In genomic region chr2:80515961-80516360, GRCh38 we compare ENCODE assay signal across 20 cellular contexts.
DNase-seq lines count a peak whose midpoint lies in the region; ATAC-seq and TF ChIP-seq lines count a peak whose summit lies in the region.
"Had no signal": no experiment of that assay in that cellular context is flagged by ENCODE, and none has a peak within 500 bp of the region (broad histone marks: within the 10 kb centered on the region; RNA-seq: fewer than 3 reads in every experiment).

No MANE protein-coding gene starts in this region.

- no peak overlapping the region for H2BK120ac ChIP-seq in mesendoderm (ENCODE audit: low read depth, low read length)

- TF ChIP-seq POLR2A in esophagus muscularis mucosa (IDR thresholded peaks at IDR 0.05; ENCODE audit: low read depth), result no peak

- H3K4me2 ChIP-seq in mesendoderm (ENCODE audit: low read length), result no peak overlapping the region
- H3K4me2 ChIP-seq: A549, GM23338 had no signal

- no peak overlapping the region for H3K4me3 ChIP-seq in NT2/D1 (ENCODE audit: insufficient read length, low read depth)
- H3K4me3 ChIP-seq in mesendoderm (ENCODE audit: low read length), result no peak overlapping the region
- no peak overlapping the region for H3K4me3 ChIP-seq in esophagus muscularis mucosa
- H3K4me3 ChIP-seq: A549, GM12878, GM23338 had no signal

- H3K56ac ChIP-seq in mesendoderm (ENCODE audit: low read length), result no peak overlapping the region

- no peak overlapping the region for H4K8ac ChIP-seq in mesendoderm (ENCODE audit: low read depth, low read length)

- ATAC-seq in SK-N-SH treated with all-trans-retinoic acid at 6 μM for 48 hours, result no peak
- ATAC-seq: A549, GM12878, GM23338 had no signal

- WGBS in mesendoderm (ENCODE audit: extremely low coverage, insufficient coverage, low lambda C conversion rate), result no CpG with 5 or more reads among the region's 2 CpGs
- 95% methylated on average over 2 of the region's 2 CpGs for WGBS in esophagus muscularis mucosa

- H3K18ac ChIP-seq in mesendoderm (ENCODE audit: low read length), result no peak overlapping the region

- no peak overlapping the region for H2AK5ac ChIP-seq in mesendoderm (ENCODE audit: low read length)

- H3K27me3 ChIP-seq in NT2/D1 (ENCODE audit: insufficient read depth, insufficient read length), result no peaks in the 10 kb centered on the region
- H3K27me3 ChIP-seq in mesendoderm (ENCODE audit: insufficient read depth, low read length, poor library complexity), result no peaks in the 10 kb centered on the region
- no peaks in the 10 kb centered on the region for H3K27me3 ChIP-seq in esophagus muscularis mucosa

- H3K79me2 ChIP-seq in mesendoderm (ENCODE audit: control insufficient read depth, insufficient read depth, low read length), result no peaks in the 10 kb centered on the region

- H3K79me1 ChIP-seq in mesendoderm (ENCODE audit: low read length), result no peaks in the 10 kb centered on the region

- H2BK15ac ChIP-seq in mesendoderm (replicated peaks; ENCODE audit: low read depth), result no peak overlapping the region

- H3K4ac ChIP-seq in mesendoderm (ENCODE audit: low read depth, low read length), result no peak overlapping the region

- no peak for TF ChIP-seq EP300 in esophagus muscularis mucosa (IDR thresholded peaks at IDR 0.05)

- peak; percentile 65 for DNase-seq in ELF-1 (ENCODE audit: low read depth, low spot score)
- DNase-seq in NT2/D1 (ENCODE audit: low read depth, low spot score), result peak; percentile 22
- DNase-seq in islet precursor cell, result peak; percentile 81
- DNase-seq in mesendoderm, result peak; percentile 73
- no peak for DNase-seq in DMS79 treated with DMSO at 0.1 percent for 48 hours (lab: John Stamatoyannopoulos, UW)
- DNase-seq in nucleus accumbens (lab: John Stamatoyannopoulos, UW), result no peak
- DNase-seq in esophagus muscularis mucosa (ENCODE audit: extremely low spot score), result no peak
- DNase-seq: AML-193; CD4-positive, alpha-beta memory T cell; DMS153; DMS79; HCEC 1CT; IMR-90 had no signal

- H2BK5ac ChIP-seq in mesendoderm (ENCODE audit: low read length), result no peak overlapping the region

- no peak overlapping the region for H3K23ac ChIP-seq in mesendoderm (ENCODE audit: low read length)

- intact Hi-C loops in esophagus muscularis mucosa (cut with DNase I), result no loop called here

- no peak overlapping the region for H4K5ac ChIP-seq in mesendoderm (ENCODE audit: low read length)

- H3K36me3 ChIP-seq in NT2/D1 (ENCODE audit: insufficient read depth, insufficient read length, low read length) (no peaks in the 10 kb centered on the region), mesendoderm (ENCODE audit: control insufficient read depth, insufficient read depth, low read length) (no peaks in the 10 kb centered on the region), esophagus muscularis mucosa (no peaks in the 10 kb centered on the region)

- H3K9ac ChIP-seq in NT2/D1 (ENCODE audit: insufficient read length, low read depth) (no peak overlapping the region), mesendoderm (ENCODE audit: low read length) (no peak overlapping the region)

- H3K27ac ChIP-seq in mesendoderm (ENCODE audit: low read depth, low read length) (no peak overlapping the region), esophagus muscularis mucosa (replicated peaks in 1 of 4) (no peak overlapping the region)
- H3K27ac ChIP-seq: 22Rv1, A549, C4-2B, HL-60 had no signal

- H3K9me3 ChIP-seq in NT2/D1 (ENCODE audit: insufficient read depth, low read length), result peaks cover 9% of the 10 kb centered on the region; the same call in 1 of the 2 replicates
- no peaks in the 10 kb centered on the region for H3K9me3 ChIP-seq in esophagus muscularis mucosa

- H3K4me1 ChIP-seq in NT2/D1 (ENCODE audit: insufficient read depth, insufficient read length) (no peaks in the 10 kb centered on the region), mesendoderm (ENCODE audit: control insufficient read depth, low read depth, low read length) (no peaks in the 10 kb centered on the region), esophagus muscularis mucosa (no peaks in the 10 kb centered on the region)
- H3K4me1 ChIP-seq: A549 had no signal

- TF ChIP-seq CTCF in esophagus muscularis mucosa (IDR thresholded peaks at IDR 0.05), result no peak

TF ChIP-seq in SK-N-SH treated with all-trans-retinoic acid at 6 μM for 48 hours, 23 proteins besides CTCF, POLR2A, EP300 and RAD21 (continues in another document):
- TF ChIP-seq ZC3H10 (CRISPR knock-in tag; IDR thresholded peaks at IDR 0.05) (no peak), ZFP30 (CRISPR knock-in tag; IDR thresholded peaks at IDR 0.05) (no peak), ZNF70 (CRISPR knock-in tag; IDR thresholded peaks at IDR 0.05) (no peak), TOX (CRISPR knock-in tag; IDR thresholded peaks at IDR 0.05; ENCODE audit: borderline replicate concordance) (no peak), PATZ1 (CRISPR knock-in tag; IDR thresholded peaks at IDR 0.05; ENCODE audit: borderline replicate concordance) (no peak), RARB (CRISPR knock-in tag; IDR thresholded peaks at IDR 0.05) (no peak), ESRRG (CRISPR knock-in tag; IDR thresholded peaks at IDR 0.05) (no peak), GLIS3 (CRISPR knock-in tag; IDR thresholded peaks at IDR 0.05) (no peak), ARNTL (CRISPR knock-in tag; IDR thresholded peaks at IDR 0.05; ENCODE audit: borderline replicate concordance, low read depth) (no peak), SNAI2 (CRISPR knock-in tag; IDR thresholded peaks at IDR 0.05) (no peak), TCF4 (CRISPR knock-in tag; IDR thresholded peaks at IDR 0.05; ENCODE audit: borderline replicate concordance) (no peak), POU6F1 (CRISPR knock-in tag; IDR thresholded peaks at IDR 0.05; ENCODE audit: borderline replicate concordance, low read depth) (no peak), CREB5 (CRISPR knock-in tag; IDR thresholded peaks at IDR 0.05; ENCODE audit: low read depth) (no peak), BACH2 (CRISPR knock-in tag; IDR thresholded peaks at IDR 0.05; ENCODE audit: borderline replicate concordance) (no peak), TSHZ2 (CRISPR knock-in tag; IDR thresholded peaks at IDR 0.05) (no peak)

Comparison
In these comparisons a context has a peak if more than half of its experiments do, and no peak if none do; other contexts are left out.
1. DNase-seq: peak in ELF-1 (single experiment), NT2/D1 (single experiment), islet precursor cell (single experiment) and mesendoderm (single experiment); none in DMS79 treated with DMSO at 0.1 percent for 48 hours (single experiment), nucleus accumbens (0 of 56) and esophagus muscularis mucosa (single experiment).